Comparison of ENCODE assay signal across 21 cellular contexts in the genomic region with DNA sequence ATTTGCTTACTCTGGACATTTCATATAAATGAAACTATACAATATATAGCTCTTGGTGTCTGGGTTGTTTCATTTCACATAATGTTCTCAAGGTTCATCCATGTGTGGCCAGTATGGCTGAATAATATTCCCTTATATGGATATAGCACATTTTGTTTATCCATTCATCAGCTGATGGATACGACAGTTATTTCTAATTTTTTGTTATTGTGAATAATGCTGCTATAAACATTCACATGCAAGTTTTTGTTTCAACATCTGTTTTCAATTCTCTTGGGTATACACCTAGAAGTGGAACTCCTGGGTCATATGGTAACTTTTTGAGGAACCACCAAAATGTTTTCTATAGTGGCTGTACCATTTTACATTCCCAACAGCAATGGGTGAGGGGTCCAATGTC.
"Had no signal": no experiment of that assay in that cellular context is flagged by ENCODE, and none has a peak within 500 bp of the region (broad histone marks: within the 10 kb centered on the region; RNA-seq: fewer than 3 reads in every experiment).

No MANE protein-coding gene starts in this region.

- ATAC-seq: activated CD8-positive, alpha-beta T cell treated with anti-CD3 and anti-CD28 coated beads, Interleukin-2, amount 10 ng/mL, durations not matched to agents 7 days and 5 days; activated naive CD8-positive, alpha-beta T cell treated with anti-CD3 and anti-CD28 coated beads, Interleukin-2, amount 50 U/mL, for 24 hours; left colon; lower lobe of right lung had no signal

- H3K27ac Mint-ChIP-seq: activated CD8-positive, alpha-beta T cell treated with anti-CD3 and anti-CD28 coated beads, Interleukin-2, amount 10 ng/mL, durations not matched to agents 7 days and 5 days; activated naive CD4-positive, alpha-beta T cell treated with anti-CD3 and anti-CD28 coated beads, Interleukin-2, amount 10 ng/mL, durations not matched to agents 7 days and 5 days; activated naive CD8-positive, alpha-beta T cell treated with anti-CD3 and anti-CD28 coated beads, Interleukin-2, amount 50 U/mL, for 24 hours; mesothelial cell of epicardium; progenitor cell of endocrine pancreas; stimulated activated naive CD8-positive, alpha-beta T cell treated with anti-CD3 and anti-CD28 coated beads, Interleukin-15, Interleukin-2, amounts not matched to agents 100 ng/mL and 50 ng/mL, for 24 hours had no signal

- H3K4me1 ChIP-seq: breast epithelium, lower lobe of right lung, right atrium auricular region had no signal

- H3K27me3 Mint-ChIP-seq: activated naive CD4-positive, alpha-beta T cell treated with anti-CD3 and anti-CD28 coated beads, Interleukin-2, amount 10 ng/mL, durations not matched to agents 7 days and 5 days; activated naive CD8-positive, alpha-beta T cell treated with anti-CD3 and anti-CD28 coated beads, Interleukin-2, amount 50 U/mL, for 24 hours; progenitor cell of endocrine pancreas; stimulated activated naive CD8-positive, alpha-beta T cell treated with anti-CD3 and anti-CD28 coated beads, Interleukin-15, Interleukin-2, amounts not matched to agents 100 ng/mL and 50 ng/mL, for 24 hours had no signal

- H3K9me3 Mint-ChIP-seq: activated naive CD4-positive, alpha-beta T cell treated with anti-CD3 and anti-CD28 coated beads, Interleukin-2, amount 10 ng/mL, durations not matched to agents 7 days and 5 days; activated naive CD8-positive, alpha-beta T cell treated with anti-CD3 and anti-CD28 coated beads, Interleukin-2, amount 50 U/mL, for 24 hours; stimulated activated naive CD8-positive, alpha-beta T cell treated with anti-CD3 and anti-CD28 coated beads, Interleukin-15, Interleukin-2, amounts not matched to agents 100 ng/mL and 50 ng/mL, for 24 hours had no signal

- DNase-seq: activated CD4-positive, alpha-beta T cell treated with anti-CD3 and anti-CD28 coated beads for 48 hours; activated CD4-positive, CD25-positive, alpha-beta regulatory T cell; activated CD8-positive, alpha-beta memory T cell treated with anti-CD3 and anti-CD28 coated beads, Interleukin-2, amount 50 U/mL, for 4 hours; activated CD8-positive, alpha-beta T cell treated with anti-CD3 and anti-CD28 coated beads, Interleukin-2, amount 10 ng/mL, durations not matched to agents 7 days and 5 days; activated effector memory CD4-positive, alpha-beta T cell treated with Interleukin-2 at 50 U/mL for 16 hours; activated naive CD4-positive, alpha-beta T cell treated with anti-CD3 and anti-CD28 coated beads, Interleukin-2, amount 10 ng/mL, durations not matched to agents 7 days and 5 days; activated naive CD8-positive, alpha-beta T cell treated with anti-CD3 and anti-CD28 coated beads, Interleukin-2, amount 50 U/mL, for 24 hours; activated T-cell treated with anti-CD3 and anti-CD28 coated beads, Interleukin-2, amount 50 U/mL, for 48 hours; cortex of kidney; erythroblast; left colon; lower lobe of right lung; stimulated activated CD4-positive, alpha-beta T cell treated with anti-CD3 and anti-CD28 coated beads, Interleukin-12 subunit alpha, Interleukin-12 subunit beta, amount 100 ng/mL, for 4 hours; stimulated activated CD4-positive, alpha-beta T cell treated with anti-CD3 and anti-CD28 coated beads, Interleukin-1b, Interleukin-23, amount 100 ng/mL, for 48 hours; T-helper 1 cell; T-helper 9 cell had no signal

- H3K27ac ChIP-seq: breast epithelium, lower lobe of right lung, right atrium auricular region had no signal

- H3K4me3 Mint-ChIP-seq: activated CD8-positive, alpha-beta T cell treated with anti-CD3 and anti-CD28 coated beads, Interleukin-2, amount 10 ng/mL, durations not matched to agents 7 days and 5 days; activated naive CD4-positive, alpha-beta T cell treated with anti-CD3 and anti-CD28 coated beads, Interleukin-2, amount 10 ng/mL, durations not matched to agents 7 days and 5 days; activated naive CD8-positive, alpha-beta T cell treated with anti-CD3 and anti-CD28 coated beads, Interleukin-2, amount 50 U/mL, for 24 hours; mesothelial cell of epicardium; stimulated activated naive CD8-positive, alpha-beta T cell treated with anti-CD3 and anti-CD28 coated beads, Interleukin-15, Interleukin-2, amounts not matched to agents 100 ng/mL and 50 ng/mL, for 24 hours had no signal

- H3K9me3 ChIP-seq: breast epithelium, lower lobe of right lung, right atrium auricular region had no signal

- H3K36me3 ChIP-seq: breast epithelium, lower lobe of right lung, right atrium auricular region had no signal

- H3K4me3 ChIP-seq: breast epithelium, lower lobe of right lung, right atrium auricular region had no signal

- H3K27me3 ChIP-seq: breast epithelium, right atrium auricular region had no signal

- H3K4me1 Mint-ChIP-seq: activated naive CD4-positive, alpha-beta T cell treated with anti-CD3 and anti-CD28 coated beads, Interleukin-2, amount 10 ng/mL, durations not matched to agents 7 days and 5 days; mesothelial cell of epicardium had no signal
